In the genomic region with DNA sequence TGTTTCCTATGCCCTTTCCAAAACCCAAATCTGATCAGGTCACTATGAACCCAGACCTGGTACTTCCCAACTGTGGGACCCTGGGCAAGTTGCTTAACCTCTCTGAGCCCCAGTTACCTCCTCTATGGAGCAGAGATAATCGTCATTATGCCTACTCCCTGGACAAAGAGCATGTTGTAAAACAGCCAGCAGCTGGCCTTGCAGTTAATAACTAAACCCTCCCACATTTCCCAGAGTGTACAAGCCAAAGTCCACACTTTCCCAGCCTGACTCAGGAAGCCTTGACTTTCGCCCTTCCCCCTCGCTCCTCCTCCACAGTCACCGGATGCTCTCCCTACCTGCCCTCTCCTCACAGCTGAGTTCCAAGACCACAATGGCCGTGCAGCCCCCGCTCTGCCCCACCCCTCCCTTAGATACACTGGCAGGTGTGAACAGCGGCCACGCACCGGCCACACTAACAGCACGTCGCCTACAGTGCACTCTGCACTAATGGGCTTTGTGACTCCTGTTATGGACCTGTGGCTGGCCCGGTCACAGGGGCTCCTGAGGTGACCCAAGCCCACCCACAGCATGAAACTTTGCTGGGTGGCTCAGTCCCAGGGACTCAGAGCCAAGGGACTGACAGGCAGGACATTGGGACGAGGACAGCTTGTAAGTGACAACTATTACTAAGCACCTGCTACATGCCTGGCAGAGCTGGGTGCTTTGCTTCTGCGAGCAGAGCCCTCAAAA, we compare ENCODE assay signal across 8 cellular contexts. TPM values are rescaled to one million over a fixed set of nuclear protein-coding genes. Genes with fewer than 3 reads are reported as not detected.
DNase-seq lines count a peak whose midpoint lies in the region; TF ChIP-seq lines count a peak whose summit lies in the region.

No MANE protein-coding gene starts in this region.

- CTCF ChIA-PET in Calu3 (lab: Charles Lee): interaction anchor here (0.6 to 1.7 kb wide), 7 partner anchors 10 to 91 kb away, joined by 3 to 11 read pairs (median 3); partner anchors contain the start of gene LGALS2
- CTCF ChIA-PET in A673 (lab: Charles Lee): no interaction called here

- H3K27me3 ChIP-seq in esophagus squamous epithelium (peaks cover 0 to 4% (median 0%) of the 10 kb centered on the region in 4 donors), A673 (replicated peaks; ENCODE audit: insufficient read depth, low read depth, low read length, poor library complexity) (no peaks in the 10 kb centered on the region)
- H3K27me3 ChIP-seq in effector memory CD4-positive, alpha-beta T cell (replicated peaks; ENCODE audit: control insufficient read depth, insufficient read depth, low read length, poor library complexity, severe bottlenecking): no peaks in the 10 kb centered on the region

- TF ChIP-seq POLR2A in esophagus squamous epithelium (IDR thresholded peaks at IDR 0.05): no peak

- peaks cover 63% of the 10 kb centered on the region for H3K4me1 Mint-ChIP-seq in Calu3 (ENCODE audit: low read depth, unreplicated experiment)

- H3K36me3 Mint-ChIP-seq in Calu3 (ENCODE audit: insufficient read depth, unreplicated experiment): peaks cover 77% of the 10 kb centered on the region

- POLR2A ChIA-PET in A673 (lab: Charles Lee; ENCODE audit: low non-redundant PET): no interaction called here

- no peak overlapping the region for H3K4me3 ChIP-seq in esophagus squamous epithelium
- no peak overlapping the region for H3K4me3 ChIP-seq in effector memory CD4-positive, alpha-beta T cell (ENCODE audit: insufficient read depth, low read depth, low read length, poor library complexity, severe bottlenecking)
- no peak overlapping the region for H3K4me3 ChIP-seq in A673 (ENCODE audit: low read depth, low read length, poor library complexity, severe bottlenecking)

- H3K36me3 ChIP-seq in esophagus squamous epithelium (peaks cover 0 to 65% (median 0%) of the 10 kb centered on the region in 3 donors), A673 (ENCODE audit: insufficient read depth, low read length, poor library complexity, severe bottlenecking) (no peaks in the 10 kb centered on the region)
- H3K36me3 ChIP-seq in effector memory CD4-positive, alpha-beta T cell (ENCODE audit: control insufficient read depth, insufficient read depth, low read length): no peaks in the 10 kb centered on the region

- peak overlapping the region in 3 of 4 donors; percentile 30 to 71 (median 71) for H3K27ac ChIP-seq in esophagus squamous epithelium
- no peak overlapping the region for H3K27ac ChIP-seq in effector memory CD4-positive, alpha-beta T cell (ENCODE audit: insufficient read depth, low read length, poor library complexity, severe bottlenecking)
- no peak overlapping the region for H3K27ac ChIP-seq in A673 (ENCODE audit: low read depth, low read length, poor library complexity, severe bottlenecking)

- BruUV-seq in Calu3 (replicated peaks; lab: Mats Ljungman, UMichigan) (no TSS peak), A673 (replicated peaks; lab: Mats Ljungman, UMichigan) (no TSS peak)

- H3K9me3 Mint-ChIP-seq in Calu3 (ENCODE audit: low read depth, unreplicated experiment): no peaks in the 10 kb centered on the region

- H3K9me3 ChIP-seq in esophagus squamous epithelium (no peaks in the 10 kb centered on the region), A673 (ENCODE audit: low read depth, low read length, poor library complexity, severe bottlenecking) (no peaks in the 10 kb centered on the region)
- no peaks in the 10 kb centered on the region for H3K9me3 ChIP-seq in effector memory CD4-positive, alpha-beta T cell (ENCODE audit: control insufficient read depth, low read length)

- intact Hi-C loops in Calu3 (cut with micrococcal nuclease; ENCODE audit: unreplicated experiment): no loop called here
- intact Hi-C loops in esophagus squamous epithelium (cut with DNase I): no loop called here
- intact Hi-C loops in A673 (cut with micrococcal nuclease; ENCODE audit: unreplicated experiment): no loop called here

- WGBS in esophagus squamous epithelium, 2 donors: 28 to 56% methylated on average over 4 of the region's 14 CpGs

- H3K4me1 ChIP-seq in esophagus squamous epithelium (peaks cover 0 to 61% (median 10%) of the 10 kb centered on the region in 3 donors), A673 (ENCODE audit: insufficient read depth, low read length, poor library complexity, severe bottlenecking) (no peaks in the 10 kb centered on the region)
- no peaks in the 10 kb centered on the region for H3K4me1 ChIP-seq in effector memory CD4-positive, alpha-beta T cell (ENCODE audit: control insufficient read depth, insufficient read depth, low read length, poor library complexity, severe bottlenecking)

- H3K27me3 Mint-ChIP-seq in Calu3 (ENCODE audit: unreplicated experiment): no peaks in the 10 kb centered on the region

- peak overlapping the region; percentile 74 for H3K4me3 Mint-ChIP-seq in Calu3 (ENCODE audit: low read depth, unreplicated experiment)

- peak overlapping the region; percentile 97 for H3K27ac Mint-ChIP-seq in Calu3 (ENCODE audit: unreplicated experiment)

- DNase-seq in Calu3: peak; percentile 92
- peak; percentile 43 for DNase-seq in NCI-H748 (lab: John Stamatoyannopoulos, UW; ENCODE audit: unreplicated experiment)
- DNase-seq in esophagus squamous epithelium (lab: John Stamatoyannopoulos, UW): no peak
- peak; percentile 65 for DNase-seq in non-pigmented ciliary epithelial cell (ENCODE audit: low read depth)
- DNase-seq in NAMALWA (ENCODE audit: low spot score): no peak
- no peak for DNase-seq in effector memory CD4-positive, alpha-beta T cell
- DNase-seq in A673 (ENCODE audit: low spot score): no peak
- no peak for DNase-seq in SKM-1 treated with dmso at 0.1 percent for 144 hours (lab: John Stamatoyannopoulos, UW; ENCODE audit: unreplicated experiment)

- TF ChIP-seq CTCF in Calu3 (IDR thresholded peaks at IDR 0.05; ENCODE audit: unreplicated experiment) (no peak), esophagus squamous epithelium (IDR thresholded peaks at IDR 0.05) (no peak), A673 (conservative IDR thresholded peaks at IDR 0.05; ENCODE audit: low read depth, low read length) (no peak)

RNA-seq across cellular contexts. Expression of gene MFNG, which starts 15.6 kb away (rescaled TPM):
- 19.0 and 22.1 TPM in 2 replicates for total RNA-seq in Calu3 (2022)
- total RNA-seq in esophagus squamous epithelium: 10 to 100 TPM in 1 of 4 donors, 1 to 10 TPM in 3; 3.8 to 10.3 (median 7.9) TPM
- not detected in 2 replicates for total RNA-seq in A673 (2021)

RNA-seq across cellular contexts. Expression of gene CARD10, which starts 17.4 kb away (rescaled TPM):
- total RNA-seq in Calu3 (2022) (40.5 and 49.2 TPM in 2 replicates), esophagus squamous epithelium (10 to 100 TPM; 11.6 to 24.1 (median 20.9) TPM), A673 (2021) (0.26 and 1.0 TPM in 2 replicates)

RNA-seq across cellular contexts. Expression of gene CDC42EP1, which starts 58.5 kb away (rescaled TPM):
- total RNA-seq in Calu3 (2022) (156 and 162 TPM in 2 replicates), esophagus squamous epithelium (10 to 100 TPM; 40.6 to 89.4 (median 53.8) TPM), A673 (2021) (1.1 and 1.6 TPM in 2 replicates)

Comparison
In these comparisons a context has a peak if more than half of its experiments do, and no peak if none do; other contexts are left out.
1. DNase-seq: peak in Calu3 (single experiment), NCI-H748 (single experiment) and non-pigmented ciliary epithelial cell (single experiment); none in esophagus squamous epithelium (single experiment), NAMALWA (single experiment), effector memory CD4-positive, alpha-beta T cell (0 of 3), A673 (single experiment) and SKM-1 treated with dmso at 0.1 percent for 144 hours (single experiment).
2. H3K27ac ChIP-seq: peak in esophagus squamous epithelium (3 of 4); none in effector memory CD4-positive, alpha-beta T cell (single experiment) and A673 (single experiment).
3. RNA of gene CDC42EP1, which starts 58.5 kb away (total RNA-seq): 156 to 162 TPM in Calu3 and 40.6 to 89.4 TPM in esophagus squamous epithelium; 1.1 to 1.6 TPM in A673; every median in the first group is over 10 times any median in the second.